ENCODE assay signal across 22 cellular contexts in genomic region chr6:90417385-90417784, GRCh38.
DNase-seq lines count a peak whose midpoint lies in the region; ATAC-seq, FAIRE-seq and TF ChIP-seq lines count a peak whose summit lies in the region.
"Had no signal": no experiment of that assay in that cellular context is flagged by ENCODE, and none has a peak within 500 bp of the region (broad histone marks: within the 10 kb centered on the region; RNA-seq: fewer than 3 reads in every experiment).

No MANE protein-coding gene starts in this region.

- FAIRE-seq in pancreas (lab: Jason Lieb, UNC), result no peak
- FAIRE-seq: A549, GM12892, GM18507, H54 had no signal

- no peaks in the 10 kb centered on the region for H3K27me3 Mint-ChIP-seq in activated CD4-positive, alpha-beta T cell treated with anti-CD3 and anti-CD28 coated beads for 36 hours
- H3K27me3 Mint-ChIP-seq in Calu3 (ENCODE audit: unreplicated experiment), result no peaks in the 10 kb centered on the region

- H3K9me3 ChIP-seq in right atrium auricular region (no peaks in the 10 kb centered on the region), pancreas (no peaks in the 10 kb centered on the region)
- H3K9me3 ChIP-seq: A549, Caco-2 had no signal

- H3K27me3 ChIP-seq in right atrium auricular region (no peaks in the 10 kb centered on the region), pancreas (no peaks in the 10 kb centered on the region)

- no peak for ATAC-seq in activated CD4-positive, alpha-beta T cell treated with anti-CD3 and anti-CD28 coated beads for 36 hours
- ATAC-seq in Right ventricle myocardium superior (ENCODE audit: poor library complexity) (peak; percentile 81), left ventricle myocardium superior (peak; percentile 92), pancreas (no peak)
- ATAC-seq: A549, GM23338 had no signal

- H3K36me3 Mint-ChIP-seq in activated CD4-positive, alpha-beta T cell treated with anti-CD3 and anti-CD28 coated beads for 36 hours (ENCODE audit: low read depth), result peaks cover 2% of the 10 kb centered on the region
- no peaks in the 10 kb centered on the region for H3K36me3 Mint-ChIP-seq in Calu3 (ENCODE audit: insufficient read depth, unreplicated experiment)

- BruUV-seq in Calu3 (replicated peaks; lab: Mats Ljungman, UMichigan), result no TSS peak

- H3K27ac Mint-ChIP-seq in activated CD4-positive, alpha-beta T cell treated with anti-CD3 and anti-CD28 coated beads for 36 hours, result peak overlapping the region; percentile 19
- H3K27ac Mint-ChIP-seq in Calu3 (ENCODE audit: unreplicated experiment), result no peak overlapping the region
- H3K27ac Mint-ChIP-seq: CD4-positive, alpha-beta T cell; GM23338 had no signal

- peaks cover 40% of the 10 kb centered on the region for H3K4me1 Mint-ChIP-seq in activated CD4-positive, alpha-beta T cell treated with anti-CD3 and anti-CD28 coated beads for 36 hours
- peaks cover 21% of the 10 kb centered on the region for H3K4me1 Mint-ChIP-seq in Calu3 (ENCODE audit: low read depth, unreplicated experiment)

- no peak overlapping the region for H3K4me3 ChIP-seq in right atrium auricular region
- H3K4me3 ChIP-seq in pancreas, result no peak overlapping the region
- H3K4me3 ChIP-seq: A549, GM23338 had no signal

- CTCF ChIA-PET in activated CD4-positive, alpha-beta T cell treated with anti-CD3 and anti-CD28 coated beads for 36 hours (lab: Charles Lee), result no interaction called here
- CTCF ChIA-PET in Calu3 (lab: Charles Lee), result no interaction called here

- no peaks in the 10 kb centered on the region for H3K9me3 Mint-ChIP-seq in activated CD4-positive, alpha-beta T cell treated with anti-CD3 and anti-CD28 coated beads for 36 hours (ENCODE audit: low read depth)
- peaks cover 3% of the 10 kb centered on the region for H3K9me3 Mint-ChIP-seq in Calu3 (ENCODE audit: low read depth, unreplicated experiment)
- H3K9me3 Mint-ChIP-seq: CD4-positive, alpha-beta T cell; GM23338 had no signal

- TF ChIP-seq CTCF in right atrium auricular region (IDR thresholded peaks at IDR 0.05) (no peak), Calu3 (IDR thresholded peaks at IDR 0.05; ENCODE audit: unreplicated experiment) (no peak), pancreas (IDR thresholded peaks at IDR 0.05) (no peak)

- intact Hi-C loops in activated CD4-positive, alpha-beta T cell treated with anti-CD3 and anti-CD28 coated beads for 36 hours (cut with DNase I, micrococcal nuclease), result no loop called here
- intact Hi-C loops in Right ventricle myocardium superior (cut with DNase I) (no loop called here), left ventricle myocardium superior (cut with micrococcal nuclease) (no loop called here), Calu3 (cut with micrococcal nuclease; ENCODE audit: unreplicated experiment) (no loop called here), pancreas (cut with DNase I) (no loop called here)

- H3K4me1 ChIP-seq in right atrium auricular region (peaks cover 0 to 10% of the 10 kb centered on the region in 2 donors), pancreas (no peaks in the 10 kb centered on the region)
- H3K4me1 ChIP-seq: A549, Caco-2 had no signal

- H3K36me3 ChIP-seq in right atrium auricular region (no peaks in the 10 kb centered on the region), pancreas (no peaks in the 10 kb centered on the region)

- H3K4me3 Mint-ChIP-seq in activated CD4-positive, alpha-beta T cell treated with anti-CD3 and anti-CD28 coated beads for 36 hours, result no peak overlapping the region
- H3K4me3 Mint-ChIP-seq in Calu3 (ENCODE audit: low read depth, unreplicated experiment), result no peak overlapping the region
- H3K4me3 Mint-ChIP-seq: CD4-positive, alpha-beta T cell; GM23338 had no signal

- 88 to 89% methylated on average over 1 of the region's 1 CpG for WGBS in pancreas, 2 donors

- POLR2A ChIA-PET in activated CD4-positive, alpha-beta T cell treated with anti-CD3 and anti-CD28 coated beads for 36 hours (lab: Charles Lee), result no interaction called here

- no peak for DNase-seq in activated CD4-positive, alpha-beta T cell treated with anti-CD3 and anti-CD28 coated beads for 36 hours
- DNase-seq in activated CD4-positive, alpha-beta T cell treated with anti-CD3 and anti-CD28 coated beads for 1 hour, result no peak
- no peak for DNase-seq in Right ventricle myocardium superior
- DNase-seq in right atrium auricular region (ENCODE audit: low spot score), result no peak
- DNase-seq in left ventricle myocardium superior, result no peak
- DNase-seq in Calu3, result no peak
- DNase-seq in pancreas, result no peak
- DNase-seq: AML-193; Caco-2; CD4-positive, alpha-beta T cell; DMS153; DMS79; GDM1; HCEC 1CT had no signal

- H3K27ac ChIP-seq in right atrium auricular region, result no peak overlapping the region
- H3K27ac ChIP-seq in pancreas, result no peak overlapping the region
- H3K27ac ChIP-seq: 22Rv1, A549, C4-2B, HL-60 had no signal

Comparison
In these comparisons a context has a peak if more than half of its experiments do, and no peak if none do; other contexts are left out.
1. ATAC-seq: peak in Right ventricle myocardium superior (single experiment) and left ventricle myocardium superior (single experiment); none in activated CD4-positive, alpha-beta T cell treated with anti-CD3 and anti-CD28 coated beads for 36 hours (single experiment) and pancreas (0 of 4).